ENCODE assay signal across 16 cellular contexts in the genomic region with DNA sequence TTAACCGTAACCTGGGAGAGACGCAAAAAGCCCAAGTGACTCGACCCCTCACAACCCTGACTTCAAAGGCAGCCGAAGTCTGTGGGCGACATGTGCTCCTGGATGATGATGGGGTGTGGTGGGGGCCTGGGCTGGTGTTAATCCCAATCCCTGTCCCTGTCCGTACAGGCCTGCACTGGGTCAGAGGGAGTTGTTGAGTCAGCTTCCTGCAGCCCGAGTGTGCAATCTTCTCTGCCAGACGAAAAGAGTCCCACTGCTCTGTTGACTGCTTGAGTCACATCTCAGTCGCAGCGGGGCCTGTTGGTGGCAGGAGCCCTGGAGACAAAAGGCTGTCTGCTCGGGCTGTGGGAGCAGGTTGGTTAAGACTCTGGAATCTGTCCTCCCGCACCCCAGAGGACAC. TPM values are rescaled to one million over a fixed set of nuclear protein-coding genes. Genes with fewer than 3 reads are reported as not detected.
DNase-seq lines count a peak whose midpoint lies in the region; ATAC-seq and TF ChIP-seq lines count a peak whose summit lies in the region.
"Had no signal": no experiment of that assay in that cellular context is flagged by ENCODE, and none has a peak within 500 bp of the region (broad histone marks: within the 10 kb centered on the region; RNA-seq: fewer than 3 reads in every experiment).

No MANE protein-coding gene starts in this region.

- ATAC-seq in foreskin keratinocyte: peak; percentile 42
- ATAC-seq in GM21717 (IDR thresholded peaks at IDR 0.05; ENCODE audit: unreplicated experiment): no peak
- ATAC-seq: naive thymus-derived CD8-positive, alpha-beta T cell had no signal

- no peaks in the 10 kb centered on the region for H3K27me3 ChIP-seq in foreskin keratinocyte

- H3K4me3 ChIP-seq in AG10803 (ENCODE audit: low read length): no peak overlapping the region
- H3K4me3 ChIP-seq: left ventricle myocardium inferior had no signal

- H3K4me1 ChIP-seq in foreskin keratinocyte: no peaks in the 10 kb centered on the region
- H3K4me1 ChIP-seq: left ventricle myocardium inferior had no signal

- DNase-seq in AG10803 (ENCODE audit: low read depth) (peak; percentile 49), HT1080 (ENCODE audit: low read depth) (peak; percentile 68), astrocyte of the hippocampus (ENCODE audit: low read depth, low spot score) (peak; percentile 34), foreskin keratinocyte (peak in 1 of 2 donors; percentile 30), substantia nigra (lab: John Stamatoyannopoulos, UW) (no peak), DMS153 (lab: John Stamatoyannopoulos, UW) (no peak), DMS 273 treated with DMSO at 0.1 percent for 48 hours (lab: John Stamatoyannopoulos, UW) (no peak)
- DNase-seq: activated CD4-positive, CD25-positive, alpha-beta regulatory T cell; activated naive CD4-positive, alpha-beta T cell; hypothalamus; left ventricle myocardium inferior; naive thymus-derived CD8-positive, alpha-beta T cell; NCI-H1092 treated with DMSO at 0.1 percent for 48 hours; NCI-H446; OCI-M1 had no signal

- TF ChIP-seq CTCF in AG10803 (conservative IDR thresholded peaks at IDR 0.05; ENCODE audit: low read length) (no peak), foreskin keratinocyte (conservative IDR thresholded peaks at IDR 0.05) (no peak)

- H3K27ac ChIP-seq in foreskin keratinocyte (no peak overlapping the region), substantia nigra (ENCODE audit: low read depth, low read length, poor library complexity, severe bottlenecking) (no peak overlapping the region)
- H3K27ac ChIP-seq: left ventricle myocardium inferior had no signal

RNA-seq across cellular contexts. Expression of gene FAM3A, which starts 10.3 kb away (rescaled TPM):
- 20.2 and 22.9 TPM in 2 replicates for total RNA-seq in HT1080 (2014; rRNA removed; shearing (Covaris generic))
- 24.9 and 27.5 TPM in 2 replicates for polyA plus RNA-seq in HT1080 (2015; cell fraction: cytosol; rRNA removed)
- polyA plus RNA-seq in HT1080 (2015; cell fraction: nucleus; rRNA removed): 38.1 and 41.4 TPM in 2 replicates
- 23.7 and 27.1 TPM in 2 replicates for total RNA-seq in foreskin keratinocyte
- polyA plus RNA-seq in foreskin keratinocyte: 31.9 and 36.8 TPM in 2 replicates

RNA-seq across cellular contexts. Expression of gene SLC10A3, which starts 15.3 kb away (rescaled TPM):
- 26.9 and 28.0 TPM in 2 replicates for total RNA-seq in HT1080 (2014; rRNA removed; shearing (Covaris generic))
- 32.6 and 35.8 TPM in 2 replicates for polyA plus RNA-seq in HT1080 (2015; cell fraction: cytosol; rRNA removed)
- 16.5 and 17.7 TPM in 2 replicates for polyA plus RNA-seq in HT1080 (2015; cell fraction: nucleus; rRNA removed)
- 22.3 and 24.0 TPM in 2 replicates for total RNA-seq in foreskin keratinocyte
- polyA plus RNA-seq in foreskin keratinocyte: 23.4 and 25.2 TPM in 2 replicates

RNA-seq across cellular contexts. Expression of gene UBL4A, which starts 19.3 kb away (rescaled TPM):
- total RNA-seq in HT1080 (2014; rRNA removed; shearing (Covaris generic)): 54.5 and 61.7 TPM in 2 replicates
- 34.7 and 44.0 TPM in 2 replicates for polyA plus RNA-seq in HT1080 (2015; cell fraction: cytosol; rRNA removed)
- 17.0 and 25.5 TPM in 2 replicates for polyA plus RNA-seq in HT1080 (2015; cell fraction: nucleus; rRNA removed)
- total RNA-seq in foreskin keratinocyte: 42.1 and 44.9 TPM in 2 replicates
- polyA plus RNA-seq in foreskin keratinocyte: 36.2 and 38.2 TPM in 2 replicates

RNA-seq across cellular contexts. Expression of gene LAGE3, which starts 26.6 kb away (rescaled TPM):
- 37.4 and 40.2 TPM in 2 replicates for total RNA-seq in HT1080 (2014; rRNA removed; shearing (Covaris generic))
- polyA plus RNA-seq in HT1080 (2015; cell fraction: cytosol; rRNA removed): 22.1 and 27.4 TPM in 2 replicates
- 5.7 and 6.7 TPM in 2 replicates for polyA plus RNA-seq in HT1080 (2015; cell fraction: nucleus; rRNA removed)
- total RNA-seq in foreskin keratinocyte: 18.5 and 19.5 TPM in 2 replicates
- polyA plus RNA-seq in foreskin keratinocyte: 25.2 and 31.8 TPM in 2 replicates

RNA-seq across cellular contexts. Expression of gene G6PD, which starts 40.9 kb away (rescaled TPM):
- 51.6 and 63.7 TPM in 2 replicates for total RNA-seq in HT1080 (2014; rRNA removed; shearing (Covaris generic))
- polyA plus RNA-seq in HT1080 (2015; cell fraction: cytosol; rRNA removed): 96.0 and 96.1 TPM in 2 replicates
- polyA plus RNA-seq in HT1080 (2015; cell fraction: nucleus; rRNA removed): 130 TPM in 2 replicates
- 88.2 and 94.3 TPM in 2 replicates for total RNA-seq in foreskin keratinocyte
- 102 and 112 TPM in 2 replicates for polyA plus RNA-seq in foreskin keratinocyte

Comparison
In these comparisons a context has a peak if more than half of its experiments do, and no peak if none do; other contexts are left out.
1. DNase-seq: peak in AG10803 (single experiment), HT1080 (single experiment) and astrocyte of the hippocampus (single experiment); none in substantia nigra (0 of 49), DMS153 (single experiment) and DMS 273 treated with DMSO at 0.1 percent for 48 hours (single experiment).